Comparison of ENCODE assay signal across 1 cellular context in the genomic region with DNA sequence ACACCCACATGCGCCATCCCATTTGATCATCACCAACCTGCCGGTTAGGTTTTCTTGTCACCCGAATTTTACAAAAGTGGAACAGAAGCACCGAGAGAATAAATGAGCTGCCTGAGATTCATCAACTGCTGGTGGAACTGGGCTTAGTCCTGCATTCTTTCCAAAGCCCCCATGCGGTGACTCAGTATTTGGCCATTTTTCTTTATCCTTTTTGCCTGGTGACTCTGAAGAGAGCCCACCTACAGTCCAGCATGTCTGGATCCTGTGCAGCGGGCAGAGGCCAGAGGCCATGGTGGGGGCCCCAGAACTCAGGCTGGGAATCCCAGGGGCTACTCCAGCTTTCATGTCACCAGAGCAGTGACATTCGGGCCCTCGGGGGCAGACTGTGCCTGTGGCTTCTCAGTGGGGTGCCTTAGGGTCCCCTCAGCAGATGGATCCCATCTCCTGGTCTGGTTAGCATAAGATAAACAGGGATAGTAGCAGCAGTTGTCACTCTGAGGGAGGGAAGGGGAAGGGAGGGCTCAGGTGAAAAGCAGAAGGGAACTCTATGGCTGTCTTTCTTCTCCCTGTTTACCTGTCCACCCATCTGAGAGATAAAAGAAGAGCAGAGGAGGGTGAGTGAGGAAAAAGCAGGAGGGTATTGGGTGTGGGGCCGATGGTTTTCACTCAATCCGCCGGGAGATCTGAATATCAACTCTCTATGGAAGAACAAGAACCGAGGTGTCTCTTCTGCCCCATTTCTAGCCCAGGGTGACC.
TF ChIP-seq lines count a peak whose summit lies in the region.

No MANE protein-coding gene starts in this region.

TF ChIP-seq in H1, 55 proteins besides CTCF, POLR2A, EP300 and RAD21 (continued from another document):
- TF ChIP-seq SRF (IDR thresholded peaks at IDR 0.05; ENCODE audit: low read depth, low read length) (no peak), CBX8 (IDR thresholded peaks at IDR 0.05; ENCODE audit: borderline replicate concordance, low read depth, low read length) (no peak), POLR2AphosphoS5 (IDR thresholded peaks at IDR 0.05; ENCODE audit: low read depth, low read length) (no peak), BACH1 (IDR thresholded peaks at IDR 0.05; ENCODE audit: low read length) (no peak), ASH2L (IDR thresholded peaks at IDR 0.05; ENCODE audit: low read length) (no peak), TAF1 (IDR thresholded peaks at IDR 0.05; ENCODE audit: low read depth, low read length) (no peak), YY1 (IDR thresholded peaks at IDR 0.05; ENCODE audit: low read depth, low read length) (no peak), KDM1A (IDR thresholded peaks at IDR 0.05; ENCODE audit: borderline replicate concordance, low read length) (no peak), FOSL1 (IDR thresholded peaks at IDR 0.05; ENCODE audit: insufficient read depth, low read depth, low read length) (no peak), RXRA (IDR thresholded peaks at IDR 0.05; ENCODE audit: insufficient read depth, low read depth, low read length) (no peak), JUND (IDR thresholded peaks at IDR 0.05; ENCODE audit: low read length) (no peak), JUN (IDR thresholded peaks at IDR 0.05; ENCODE audit: low read depth, low read length) (no peak)
